19 cellular contexts compared by ENCODE assay signal in the genomic region with DNA sequence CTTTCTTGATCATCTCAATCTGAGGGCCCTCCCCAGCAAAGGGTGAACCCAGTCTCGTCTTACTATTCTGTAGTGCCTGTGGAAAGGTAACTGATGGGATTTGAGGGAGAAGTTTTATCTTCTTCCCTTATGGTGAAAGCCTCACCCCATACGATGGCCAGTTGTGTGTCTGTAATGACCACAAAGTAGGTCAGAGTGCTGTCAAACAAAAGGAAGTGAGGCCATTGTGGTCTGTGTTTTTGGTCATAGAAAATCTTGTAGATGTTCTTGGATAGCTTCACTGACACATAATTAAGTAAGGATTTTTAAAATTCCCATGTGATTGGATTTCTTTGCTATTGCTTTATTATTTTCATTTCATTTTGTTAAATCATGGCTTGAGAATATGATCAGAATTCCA.
"Had no signal": no experiment of that assay in that cellular context is flagged by ENCODE, and none has a peak within 500 bp of the region (broad histone marks: within the 10 kb centered on the region; RNA-seq: fewer than 3 reads in every experiment).

No MANE protein-coding gene starts in this region.

- H3K27me3 ChIP-seq: adrenal gland, gastroesophageal sphincter, right atrium auricular region, thyroid gland had no signal

- H3K9me3 ChIP-seq: adrenal gland, gastroesophageal sphincter, heart left ventricle, prostate gland, right atrium auricular region, thyroid gland had no signal

- H3K4me1 ChIP-seq: adrenal gland, gastroesophageal sphincter, prostate gland, right atrium auricular region, thyroid gland had no signal

- H3K4me3 ChIP-seq: adrenal gland, gastroesophageal sphincter, heart left ventricle, prostate gland, right atrium auricular region, thyroid gland had no signal

- H3K27ac ChIP-seq: adrenal gland, gastroesophageal sphincter, heart left ventricle, prostate gland, right atrium auricular region, thyroid gland had no signal

- H3K36me3 ChIP-seq: adrenal gland, gastroesophageal sphincter, heart left ventricle, prostate gland, right atrium auricular region, thyroid gland had no signal

- ATAC-seq: activated T-cell treated with anti-CD3 and anti-CD28 coated beads, Interleukin-2, amount 50 U/mL, for 4 hours; gastroesophageal sphincter; heart left ventricle; left ventricle myocardium superior; natural killer cell had no signal

- DNase-seq: activated CD4-positive, alpha-beta T cell treated with anti-CD3 and anti-CD28 coated beads for 1 hour; activated CD4-positive, alpha-beta T cell treated with anti-CD3 and anti-CD28 coated beads, Interleukin-2, amount 50 U/mL, for 48 hours; activated CD8-positive, alpha-beta memory T cell treated with anti-CD3 and anti-CD28 coated beads, Interleukin-2, amount 50 U/mL, for 48 hours; activated naive CD4-positive, alpha-beta T cell; activated T-cell treated with anti-CD3 and anti-CD28 coated beads, Interleukin-2, amount 50 U/mL, for 4 hours; adrenal gland; effector CD8-positive, alpha-beta T cell; erythroblast; heart left ventricle; left ventricle myocardium superior; midbrain; natural killer cell; stimulated activated CD4-positive, alpha-beta T cell treated with anti-CD3 and anti-CD28 coated beads, Interleukin-4, amount 100 ng/mL, for 24 hours; substantia nigra; T-helper 1 cell; thyroid gland had no signal
